ENCODE assay signal across 25 cellular contexts in genomic region chr1:214303106-214303505, GRCh38. TPM values are rescaled to one million over a fixed set of nuclear protein-coding genes. Genes with fewer than 3 reads are reported as not detected.
DNase-seq lines count a peak whose midpoint lies in the region; ATAC-seq and TF ChIP-seq lines count a peak whose summit lies in the region.
"Had no signal": no experiment of that assay in that cellular context is flagged by ENCODE, and none has a peak within 500 bp of the region (broad histone marks: within the 10 kb centered on the region; RNA-seq: fewer than 3 reads in every experiment).

No MANE protein-coding gene starts in this region.

- H3K4me3 Mint-ChIP-seq in activated naive CD4-positive, alpha-beta T cell treated with anti-CD3 and anti-CD28 coated beads, Interleukin-2, amount 50 U/mL, for 24 hours, result no peak overlapping the region
- H3K4me3 Mint-ChIP-seq in central memory CD8-positive, alpha-beta T cell, result no peak overlapping the region
- H3K4me3 Mint-ChIP-seq in glutamatergic neuron (ENCODE audit: unreplicated experiment) (peak overlapping the region; percentile 50), type B pancreatic cell (no peak overlapping the region)
- H3K4me3 Mint-ChIP-seq: activated CD4-positive, alpha-beta memory T cell treated with anti-CD3 and anti-CD28 coated beads, Interleukin-2, amount 10 ng/mL, durations not matched to agents 7 days and 5 days; activated naive CD8-positive, alpha-beta T cell; activated T-helper 17 cell treated with anti-CD3 and anti-CD28 coated beads, Interleukin-2, amount 50 U/mL, for 72 hours had no signal

- no peak overlapping the region for H3K27ac ChIP-seq in suprapubic skin
- H3K27ac ChIP-seq: foreskin keratinocyte, neutrophil, SJCRH30 had no signal

- no peaks in the 10 kb centered on the region for H3K9me3 Mint-ChIP-seq in activated naive CD4-positive, alpha-beta T cell treated with anti-CD3 and anti-CD28 coated beads, Interleukin-2, amount 50 U/mL, for 24 hours
- H3K9me3 Mint-ChIP-seq in activated naive CD4-positive, alpha-beta T cell treated with anti-CD3 and anti-CD28 coated beads, Interleukin-2, amount 50 U/mL, for 72 hours, result no peaks in the 10 kb centered on the region
- H3K9me3 Mint-ChIP-seq in central memory CD8-positive, alpha-beta T cell, result no peaks in the 10 kb centered on the region
- H3K9me3 Mint-ChIP-seq in glutamatergic neuron (ENCODE audit: unreplicated experiment) (peaks cover 2% of the 10 kb centered on the region), type B pancreatic cell (no peaks in the 10 kb centered on the region)
- H3K9me3 Mint-ChIP-seq: activated CD4-positive, alpha-beta memory T cell treated with anti-CD3 and anti-CD28 coated beads, Interleukin-2, amount 10 ng/mL, durations not matched to agents 7 days and 5 days; activated T-helper 17 cell treated with anti-CD3 and anti-CD28 coated beads, Interleukin-2, amount 50 U/mL, for 72 hours had no signal

- no peaks in the 10 kb centered on the region for H3K36me3 ChIP-seq in suprapubic skin
- H3K36me3 ChIP-seq: neutrophil had no signal

- H3K4me1 ChIP-seq in suprapubic skin, result peaks cover 4% of the 10 kb centered on the region
- H3K4me1 ChIP-seq: foreskin keratinocyte, SJCRH30 had no signal

- no peak for TF ChIP-seq CTCF in glutamatergic neuron (IDR thresholded peaks at IDR 0.05; ENCODE audit: partially characterized antibody, unreplicated experiment)
- TF ChIP-seq CTCF in suprapubic skin (IDR thresholded peaks at IDR 0.05), result no peak
- no peak for TF ChIP-seq CTCF in type B pancreatic cell (conservative IDR thresholded peaks at IDR 0.05)

- no peaks in the 10 kb centered on the region for H3K27me3 ChIP-seq in suprapubic skin
- H3K27me3 ChIP-seq: foreskin keratinocyte, heart right ventricle, neutrophil, SJCRH30 had no signal

- H3K36me3 Mint-ChIP-seq in activated naive CD4-positive, alpha-beta T cell treated with anti-CD3 and anti-CD28 coated beads, Interleukin-2, amount 50 U/mL, for 24 hours, result peaks cover 7% of the 10 kb centered on the region
- H3K36me3 Mint-ChIP-seq in activated naive CD4-positive, alpha-beta T cell treated with anti-CD3 and anti-CD28 coated beads, Interleukin-2, amount 50 U/mL, for 72 hours, result no peaks in the 10 kb centered on the region
- peaks cover 6% of the 10 kb centered on the region for H3K36me3 Mint-ChIP-seq in central memory CD8-positive, alpha-beta T cell (ENCODE audit: insufficient read depth)
- H3K36me3 Mint-ChIP-seq in glutamatergic neuron (ENCODE audit: unreplicated experiment), result no peaks in the 10 kb centered on the region
- peaks cover 1% of the 10 kb centered on the region for H3K36me3 Mint-ChIP-seq in type B pancreatic cell

- H3K27me3 Mint-ChIP-seq in activated naive CD4-positive, alpha-beta T cell treated with anti-CD3 and anti-CD28 coated beads, Interleukin-2, amount 50 U/mL, for 24 hours, result no peaks in the 10 kb centered on the region
- no peaks in the 10 kb centered on the region for H3K27me3 Mint-ChIP-seq in central memory CD8-positive, alpha-beta T cell
- H3K27me3 Mint-ChIP-seq in glutamatergic neuron (ENCODE audit: unreplicated experiment) (no peaks in the 10 kb centered on the region), type B pancreatic cell (no peaks in the 10 kb centered on the region)
- H3K27me3 Mint-ChIP-seq: activated CD4-positive, alpha-beta memory T cell treated with anti-CD3 and anti-CD28 coated beads, Interleukin-2, amount 10 ng/mL, durations not matched to agents 7 days and 5 days; activated naive CD8-positive, alpha-beta T cell; activated T-helper 17 cell treated with anti-CD3 and anti-CD28 coated beads, Interleukin-2, amount 50 U/mL, for 72 hours; progenitor cell of endocrine pancreas had no signal

- H3K27ac Mint-ChIP-seq in activated naive CD4-positive, alpha-beta T cell treated with anti-CD3 and anti-CD28 coated beads, Interleukin-2, amount 50 U/mL, for 24 hours, result peak overlapping the region; percentile 23
- H3K27ac Mint-ChIP-seq in activated naive CD4-positive, alpha-beta T cell treated with anti-CD3 and anti-CD28 coated beads, Interleukin-2, amount 50 U/mL, for 72 hours, result no peak overlapping the region
- H3K27ac Mint-ChIP-seq in central memory CD8-positive, alpha-beta T cell (ENCODE audit: low read depth), result peak overlapping the region; percentile 60
- no peak overlapping the region for H3K27ac Mint-ChIP-seq in glutamatergic neuron (ENCODE audit: unreplicated experiment)
- no peak overlapping the region for H3K27ac Mint-ChIP-seq in type B pancreatic cell
- H3K27ac Mint-ChIP-seq: activated CD4-positive, alpha-beta memory T cell treated with anti-CD3 and anti-CD28 coated beads, Interleukin-2, amount 10 ng/mL, durations not matched to agents 7 days and 5 days; activated naive CD8-positive, alpha-beta T cell; activated T-helper 17 cell treated with anti-CD3 and anti-CD28 coated beads, Interleukin-2, amount 50 U/mL, for 72 hours; progenitor cell of endocrine pancreas had no signal

- WGBS in suprapubic skin, result 36% methylated on average over 6 of the region's 6 CpGs

- peaks cover 22% of the 10 kb centered on the region for H3K4me1 Mint-ChIP-seq in activated naive CD4-positive, alpha-beta T cell treated with anti-CD3 and anti-CD28 coated beads, Interleukin-2, amount 50 U/mL, for 24 hours
- peaks cover 18% of the 10 kb centered on the region for H3K4me1 Mint-ChIP-seq in central memory CD8-positive, alpha-beta T cell
- H3K4me1 Mint-ChIP-seq in glutamatergic neuron (ENCODE audit: low read depth, unreplicated experiment) (peaks cover 14% of the 10 kb centered on the region), type B pancreatic cell (ENCODE audit: unreplicated experiment) (peaks cover 19% of the 10 kb centered on the region)

- peak overlapping the region; percentile 14 for H3K4me3 ChIP-seq in suprapubic skin
- H3K4me3 ChIP-seq: SJCRH30 had no signal

- H3K9me3 ChIP-seq in suprapubic skin, result no peaks in the 10 kb centered on the region
- H3K9me3 ChIP-seq: heart right ventricle, neutrophil, SJCRH30 had no signal

- TF ChIP-seq POLR2A in suprapubic skin (IDR thresholded peaks at IDR 0.05), result no peak

- ATAC-seq in activated naive CD4-positive, alpha-beta T cell treated with anti-CD3 and anti-CD28 coated beads, Interleukin-2, amount 50 U/mL, for 72 hours, result no peak
- ATAC-seq in central memory CD8-positive, alpha-beta T cell (replicated peaks; ENCODE audit: extremely low read depth, poor library complexity, severe bottlenecking), result no peak
- ATAC-seq: activated T-helper 17 cell treated with anti-CD3 and anti-CD28 coated beads, Interleukin-2, amount 50 U/mL, for 72 hours; foreskin keratinocyte; left colon had no signal

- no peak for TF ChIP-seq EP300 in suprapubic skin (IDR thresholded peaks at IDR 0.05)

- DNase-seq in activated naive CD4-positive, alpha-beta T cell treated with anti-CD3 and anti-CD28 coated beads, Interleukin-2, amount 50 U/mL, for 72 hours (ENCODE audit: low spot score in 2 of 2), result no peak
- no peak for DNase-seq in central memory CD8-positive, alpha-beta T cell (ENCODE audit: low spot score in 2 of 2)
- DNase-seq in glutamatergic neuron, result no peak
- DNase-seq in suprapubic skin (ENCODE audit: low spot score in 2 of 2), result no peak
- no peak for DNase-seq in type B pancreatic cell (ENCODE audit: extremely low spot score, unreplicated experiment)
- DNase-seq in CD1c-positive myeloid dendritic cell (ENCODE audit: extremely low spot score), result no peak
- DNase-seq in NCI-H2227 treated with DMSO at 0.1 percent for 48 hours (lab: John Stamatoyannopoulos, UW), result no peak
- DNase-seq: activated CD4-positive, alpha-beta memory T cell treated with anti-CD3 and anti-CD28 coated beads, Interleukin-2, amount 10 ng/mL, durations not matched to agents 7 days and 5 days; activated CD4-positive, CD25-positive, alpha-beta regulatory T cell treated with anti-CD3 and anti-CD28 coated beads, Interleukin-2, amount 50 U/mL, for 72 hours; central memory CD4-positive, alpha-beta T cell; DMS53; foreskin keratinocyte; heart right ventricle; left colon; NCI-H1092; NCI-H187; NCI-H226; SJCRH30; stimulated activated CD4-positive, alpha-beta T cell treated with anti-CD3 and anti-CD28 coated beads, Interleukin-4, amount 100 ng/mL, for 4 hours; stimulated activated naive CD4-positive, alpha-beta T cell had no signal

RNA-seq across cellular contexts. Expression of gene SMYD2, which starts 22.1 kb away (rescaled TPM):
- total RNA-seq in activated naive CD4-positive, alpha-beta T cell treated with anti-CD3 and anti-CD28 coated beads, Interleukin-2, amount 50 U/mL, for 72 hours, result 10 to 100 TPM; 15.4 to 45.7 TPM
- 26.0 TPM for total RNA-seq in glutamatergic neuron (ENCODE audit: unreplicated experiment)
- total RNA-seq in suprapubic skin, result 10 to 100 TPM; 25.3 to 30.7 (median 27.8) TPM
- 24.8 and 35.5 TPM in 2 replicates for total RNA-seq in type B pancreatic cell (ENCODE audit: low replicate concordance)

Comparison
In these comparisons a context has a peak if more than half of its experiments do, and no peak if none do; other contexts are left out.
1. H3K27ac Mint-ChIP-seq: peak in activated naive CD4-positive, alpha-beta T cell treated with anti-CD3 and anti-CD28 coated beads, Interleukin-2, amount 50 U/mL, for 24 hours (single experiment) and central memory CD8-positive, alpha-beta T cell (single experiment); none in activated naive CD4-positive, alpha-beta T cell treated with anti-CD3 and anti-CD28 coated beads, Interleukin-2, amount 50 U/mL, for 72 hours (0 of 2), glutamatergic neuron (single experiment) and type B pancreatic cell (single experiment).